Comparison of ENCODE assay signal across 2 cellular contexts in the genomic region with DNA sequence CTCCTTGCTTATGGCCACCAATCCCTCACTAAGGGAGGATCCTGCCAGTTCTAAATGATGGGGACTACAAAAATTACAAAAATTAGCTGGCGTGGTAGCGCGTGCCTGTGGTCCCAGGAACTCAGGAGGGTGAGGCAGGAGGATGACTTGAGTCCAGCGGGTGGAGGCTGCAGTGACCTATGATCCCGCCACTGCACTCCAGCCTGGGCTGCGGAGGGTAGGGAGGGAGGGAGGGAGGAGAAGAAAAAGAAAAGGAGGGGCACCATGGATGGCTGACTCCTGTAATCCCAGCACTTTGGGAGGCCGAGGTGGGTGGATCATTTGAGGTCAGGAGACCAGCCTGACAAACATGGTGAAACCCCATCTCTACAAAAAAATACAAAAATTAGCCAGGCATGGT. TPM values are rescaled to one million over a fixed set of nuclear protein-coding genes. Genes with fewer than 3 reads are reported as not detected.
"Had no signal": no experiment of that assay in that cellular context is flagged by ENCODE, and none has a peak within 500 bp of the region (broad histone marks: within the 10 kb centered on the region; RNA-seq: fewer than 3 reads in every experiment).

No MANE protein-coding gene starts in this region.

RNA-seq across cellular contexts. Expression of a gene that starts 55.7 kb away (rescaled TPM):
- total RNA-seq: mononuclear cell, natural killer cell had no signal
